ENCODE assay signal across 20 cellular contexts in genomic region chr13:21738636-21739035, GRCh38.
"Had no signal": no experiment of that assay in that cellular context is flagged by ENCODE, and none has a peak within 500 bp of the region (broad histone marks: within the 10 kb centered on the region; RNA-seq: fewer than 3 reads in every experiment).

No MANE protein-coding gene starts in this region.

- H3K27ac ChIP-seq: ascending aorta, left lung, parathyroid adenoma, tibial nerve, uterus, WERI-Rb-1 had no signal

- ATAC-seq: activated T-cell treated with anti-CD3 and anti-CD28 coated beads, Interleukin-2, amount 50 U/mL, for 72 hours; left lung; naive thymus-derived CD4-positive, alpha-beta T cell; stimulated activated naive CD8-positive, alpha-beta T cell treated with anti-CD3 and anti-CD28 coated beads, Interleukin-15, Interleukin-2, amounts not matched to agents 100 U/mL and 50 U/mL, for 24 hours had no signal

- H3K36me3 Mint-ChIP-seq: activated naive CD4-positive, alpha-beta T cell treated with anti-CD3 and anti-CD28 coated beads, Interleukin-2, amount 50 U/mL, for 24 hours; naive thymus-derived CD4-positive, alpha-beta T cell had no signal

- H3K79me2 ChIP-seq: parathyroid adenoma had no signal

- H3K4me3 ChIP-seq: ascending aorta, left lung, tibial nerve, uterus had no signal

- H3K9me3 Mint-ChIP-seq: activated naive CD4-positive, alpha-beta T cell treated with anti-CD3 and anti-CD28 coated beads, Interleukin-2, amount 50 U/mL, for 24 hours; activated T-cell treated with anti-CD3 and anti-CD28 coated beads, Interleukin-2, amount 50 U/mL, for 72 hours; naive thymus-derived CD4-positive, alpha-beta T cell had no signal

- H2AFZ ChIP-seq: parathyroid adenoma had no signal

- H3K27ac Mint-ChIP-seq: activated naive CD4-positive, alpha-beta T cell treated with anti-CD3 and anti-CD28 coated beads, Interleukin-2, amount 50 U/mL, for 24 hours; activated T-cell treated with anti-CD3 and anti-CD28 coated beads, Interleukin-2, amount 50 U/mL, for 72 hours; naive thymus-derived CD4-positive, alpha-beta T cell had no signal

- H3K4me3 Mint-ChIP-seq: activated naive CD4-positive, alpha-beta T cell treated with anti-CD3 and anti-CD28 coated beads, Interleukin-2, amount 50 U/mL, for 24 hours; activated T-cell treated with anti-CD3 and anti-CD28 coated beads, Interleukin-2, amount 50 U/mL, for 72 hours; naive thymus-derived CD4-positive, alpha-beta T cell had no signal

- H3K9ac ChIP-seq: parathyroid adenoma had no signal

- H3K4me1 Mint-ChIP-seq: activated naive CD4-positive, alpha-beta T cell treated with anti-CD3 and anti-CD28 coated beads, Interleukin-2, amount 50 U/mL, for 24 hours had no signal

- H3K36me3 ChIP-seq: ascending aorta, left lung, tibial nerve, uterus, WERI-Rb-1 had no signal

- H3K27me3 ChIP-seq: ascending aorta, left lung, tibial nerve, uterus had no signal

- FAIRE-seq: endometrium, frontal cortex had no signal

- H3K9me3 ChIP-seq: ascending aorta, left lung, tibial nerve, uterus had no signal

- H3K4me1 ChIP-seq: ascending aorta, left lung, parathyroid adenoma, uterus had no signal

- DNase-seq: activated CD4-positive, alpha-beta T cell treated with anti-CD3 and anti-CD28 coated beads, Interleukin-2, amount 50 U/mL, for 4 hours; activated effector memory CD4-positive, alpha-beta T cell treated with anti-CD3 and anti-CD28 coated beads, Interleukin-2, amount 50 U/mL, for 16 hours; activated T-cell treated with anti-CD3 and anti-CD28 coated beads, Interleukin-2, amount 50 U/mL, for 72 hours; cortex of kidney; erythroblast; left lung; mammary epithelial cell; naive thymus-derived CD4-positive, alpha-beta T cell; stimulated activated CD4-positive, alpha-beta T cell treated with anti-CD3 and anti-CD28 coated beads, Interleukin-2, amount 100 ng/mL, for 24 hours; stimulated activated naive CD8-positive, alpha-beta T cell treated with anti-CD3 and anti-CD28 coated beads, Interleukin-15, Interleukin-2, amounts not matched to agents 100 U/mL and 50 U/mL, for 24 hours; substantia nigra; T-helper 2 cell; uterus; WERI-Rb-1 had no signal
